8 cellular contexts compared by ENCODE assay signal in the genomic region with DNA sequence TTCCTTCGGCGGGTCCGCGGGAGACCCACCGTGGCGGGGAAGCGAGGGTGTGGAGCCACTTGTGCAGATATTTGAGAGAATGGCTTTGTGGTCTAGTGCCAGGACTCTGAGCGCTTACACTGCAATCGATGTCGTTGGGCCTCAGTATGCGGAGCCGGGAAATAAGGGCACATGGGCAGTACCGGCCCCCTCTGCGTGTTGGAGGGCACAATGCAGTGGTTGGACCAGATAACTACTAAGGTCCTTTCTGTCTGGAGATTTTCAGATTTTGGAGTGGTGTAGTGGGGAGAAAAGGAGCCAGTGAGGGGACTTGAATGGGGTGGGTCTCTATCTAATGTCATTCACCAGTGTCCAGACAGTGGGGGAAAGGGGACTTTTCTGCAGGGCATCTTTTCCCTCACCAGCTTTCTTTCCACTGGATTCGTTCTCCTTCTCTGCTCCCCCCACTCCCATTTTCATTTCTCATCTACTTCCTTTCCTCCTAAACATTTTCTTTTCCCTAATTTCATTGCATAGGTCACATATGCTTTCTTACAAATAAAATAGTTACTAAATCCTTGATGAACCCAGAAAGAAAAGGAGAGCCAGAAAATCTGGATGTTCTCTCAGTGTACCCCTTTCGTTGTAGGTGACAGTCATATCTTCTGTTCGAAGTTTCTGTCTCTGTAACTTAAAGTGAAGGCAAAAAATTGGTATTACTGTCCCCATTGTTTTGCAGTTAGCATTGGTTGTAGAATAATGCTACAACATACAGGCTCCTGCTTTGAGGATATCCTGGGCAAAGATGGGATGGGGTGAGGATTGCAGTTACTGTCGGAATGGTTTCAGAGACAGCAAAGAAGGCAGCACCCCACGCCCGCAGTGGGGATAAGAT. TPM values are rescaled to one million over a fixed set of nuclear protein-coding genes. Genes with fewer than 3 reads are reported as not detected.
DNase-seq lines count a peak whose midpoint lies in the region; ATAC-seq and TF ChIP-seq lines count a peak whose summit lies in the region.

No MANE protein-coding gene starts in this region.

- peak overlapping the region; percentile 73 for H3K4me3 ChIP-seq in epithelial cell of proximal tubule (ENCODE audit: low read depth, low read length)

- H3K9me3 Mint-ChIP-seq in activated CD4-positive, alpha-beta T cell treated with anti-CD3 and anti-CD28 coated beads, Interleukin-2, amount 10 ng/mL, durations not matched to agents 24 days and 14 days: no peaks in the 10 kb centered on the region
- no peaks in the 10 kb centered on the region for H3K9me3 Mint-ChIP-seq in progenitor cell of endocrine pancreas (ENCODE audit: low read depth)

- peak overlapping the region; percentile 90 for H3K4me3 Mint-ChIP-seq in activated CD4-positive, alpha-beta T cell treated with anti-CD3 and anti-CD28 coated beads, Interleukin-2, amount 10 ng/mL, durations not matched to agents 24 days and 14 days
- H3K4me3 Mint-ChIP-seq in progenitor cell of endocrine pancreas (ENCODE audit: low read depth): peak overlapping the region; percentile 73

- H3K4me1 Mint-ChIP-seq in activated CD4-positive, alpha-beta T cell treated with anti-CD3 and anti-CD28 coated beads, Interleukin-2, amount 10 ng/mL, durations not matched to agents 24 days and 14 days: peaks cover 62% of the 10 kb centered on the region
- peaks cover 33% of the 10 kb centered on the region for H3K4me1 Mint-ChIP-seq in progenitor cell of endocrine pancreas (ENCODE audit: low read depth)

- intact Hi-C loops in activated CD4-positive, alpha-beta T cell treated with anti-CD3 and anti-CD28 coated beads, Interleukin-2, amount 10 ng/mL, durations not matched to agents 24 days and 14 days (cut with micrococcal nuclease): loop anchor here (1.0 to 10.0 kb wide), 11 partner anchors 15 to 1033 kb away; a partner anchor contains a TSS

- H3K27me3 Mint-ChIP-seq in activated CD4-positive, alpha-beta T cell treated with anti-CD3 and anti-CD28 coated beads, Interleukin-2, amount 10 ng/mL, durations not matched to agents 24 days and 14 days: peaks cover 25% of the 10 kb centered on the region
- peaks cover 50% of the 10 kb centered on the region for H3K27me3 Mint-ChIP-seq in progenitor cell of endocrine pancreas

- DNase-seq in activated CD4-positive, alpha-beta T cell treated with anti-CD3 and anti-CD28 coated beads, Interleukin-2, amount 10 ng/mL, durations not matched to agents 24 days and 14 days: no peak
- no peak for DNase-seq in activated CD4-positive, alpha-beta T cell treated with anti-CD3 and anti-CD28 coated beads, Interleukin-2, amount 50 U/mL, for 48 hours
- DNase-seq in RPMI8226: peak; percentile 50
- DNase-seq in epithelial cell of proximal tubule (ENCODE audit: low read depth): no peak
- DNase-seq in progenitor cell of endocrine pancreas (ENCODE audit: low spot score, unreplicated experiment): no peak
- no peak for DNase-seq in activated CD4-positive, alpha-beta T cell treated with anti-CD3 and anti-CD28 coated beads, Interleukin-2, amount 50 U/mL, for 4 hours

- peak overlapping the region; percentile 80 for H3K27ac Mint-ChIP-seq in activated CD4-positive, alpha-beta T cell treated with anti-CD3 and anti-CD28 coated beads, Interleukin-2, amount 10 ng/mL, durations not matched to agents 24 days and 14 days
- peak overlapping the region; percentile 95 for H3K27ac Mint-ChIP-seq in progenitor cell of endocrine pancreas

- ATAC-seq in HG03139 (IDR thresholded peaks at IDR 0.05; ENCODE audit: unreplicated experiment): no peak
- ATAC-seq in GM19463 (IDR thresholded peaks at IDR 0.05; ENCODE audit: unreplicated experiment): no peak

- H3K36me3 Mint-ChIP-seq in activated CD4-positive, alpha-beta T cell treated with anti-CD3 and anti-CD28 coated beads, Interleukin-2, amount 10 ng/mL, durations not matched to agents 24 days and 14 days (ENCODE audit: low read depth): peaks cover 20% of the 10 kb centered on the region
- peaks cover 1% of the 10 kb centered on the region for H3K36me3 Mint-ChIP-seq in progenitor cell of endocrine pancreas (ENCODE audit: insufficient read depth)

- TF ChIP-seq CTCF in epithelial cell of proximal tubule (conservative IDR thresholded peaks at IDR 0.05; ENCODE audit: low read depth, low read length): no peak
- no peak for TF ChIP-seq CTCF in progenitor cell of endocrine pancreas (IDR thresholded peaks at IDR 0.05; ENCODE audit: unreplicated experiment)

RNA-seq across cellular contexts. Expression of a gene that starts 1.4 kb away (rescaled TPM):
- total RNA-seq in activated CD4-positive, alpha-beta T cell treated with anti-CD3 and anti-CD28 coated beads, Interleukin-2, amount 10 ng/mL, durations not matched to agents 24 days and 14 days: 21.2 and 29.5 TPM in 2 replicates
- total RNA-seq in epithelial cell of proximal tubule: 10.1 and 18.9 TPM in 2 replicates
- total RNA-seq in progenitor cell of endocrine pancreas: 14.6 and 18.2 TPM in 2 replicates
